In the genomic region with DNA sequence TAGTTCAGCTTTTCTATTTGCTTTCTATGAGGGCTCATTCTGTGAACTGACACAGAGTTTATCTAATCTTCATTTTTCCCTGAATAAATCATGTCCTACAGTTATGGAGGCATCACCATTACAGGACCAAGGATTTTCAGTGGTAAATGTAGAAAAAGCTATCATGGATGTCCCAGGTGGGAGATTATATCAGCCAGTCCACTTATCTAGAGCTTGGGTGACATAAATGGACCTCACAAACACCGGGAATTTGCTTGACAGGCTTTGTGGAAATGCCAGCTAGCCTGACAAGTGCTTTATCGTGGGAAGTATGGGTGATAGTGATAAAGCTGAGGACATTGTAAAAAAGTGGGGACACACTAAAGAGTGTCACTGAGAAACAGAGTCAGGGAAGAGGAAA, we compare ENCODE assay signal across 34 cellular contexts.
"Had no signal": no experiment of that assay in that cellular context is flagged by ENCODE, and none has a peak within 500 bp of the region (broad histone marks: within the 10 kb centered on the region; RNA-seq: fewer than 3 reads in every experiment).

No MANE protein-coding gene starts in this region.

- H3K4me3 ChIP-seq: adrenal gland, body of pancreas, breast epithelium had no signal

- H3K9me3 ChIP-seq: adrenal gland, body of pancreas, breast epithelium had no signal

- ATAC-seq: activated CD8-positive, alpha-beta T cell treated with anti-CD3 and anti-CD28 coated beads for 36 hours; activated naive CD4-positive, alpha-beta T cell treated with anti-CD3 and anti-CD28 coated beads, Interleukin-2, amount 50 U/mL, for 72 hours; activated T-cell treated with anti-CD3 and anti-CD28 coated beads, Interleukin-2, amount 50 U/mL, for 4 hours; activated T-cell treated with anti-CD3 and anti-CD28 coated beads, Interleukin-2, amount 50 U/mL, for 72 hours; activated T-helper 17 cell treated with anti-CD3 and anti-CD28 coated beads, Interleukin-2, amount 50 U/mL, for 72 hours; body of pancreas had no signal

- H3K27me3 ChIP-seq: adrenal gland, body of pancreas, brain microvascular endothelial cell, breast epithelium had no signal

- DNase-seq: activated B cell treated with CpG ODN at 0.5 μM for 24 hours; activated CD4-positive, alpha-beta memory T cell treated with anti-CD3 and anti-CD28 coated beads for 36 hours; activated CD4-positive, alpha-beta T cell treated with anti-CD3 and anti-CD28 coated beads for 4 hours; activated CD4-positive, alpha-beta T cell treated with anti-CD3 and anti-CD28 coated beads, Interleukin-2, amount 10 ng/mL, durations not matched to agents 24 days and 14 days; activated CD4-positive, alpha-beta T cell treated with anti-CD3 and anti-CD28 coated beads, Interleukin-2, amount 50 U/mL, for 1 hour; activated CD4-positive, alpha-beta T cell treated with anti-CD3 and anti-CD28 coated beads, Interleukin-2, amount 50 U/mL, for 4 hours; activated CD4-positive, CD25-positive, alpha-beta regulatory T cell treated with anti-CD3 and anti-CD28 coated beads, Interleukin-2, amount 50 U/mL, for 72 hours; activated CD8-positive, alpha-beta memory T cell treated with anti-CD3 and anti-CD28 coated beads, Interleukin-2, amount 50 U/mL, for 4 hours; activated CD8-positive, alpha-beta T cell treated with anti-CD3 and anti-CD28 coated beads for 36 hours; activated effector memory CD4-positive, alpha-beta T cell treated with anti-CD3 and anti-CD28 coated beads, Interleukin-2, amount 50 U/mL, for 16 hours; activated gamma-delta T cell treated with Interleukin-2 at 50 U/mL for 16 hours; activated naive CD4-positive, alpha-beta T cell; activated naive CD4-positive, alpha-beta T cell treated with anti-CD3 and anti-CD28 coated beads for 36 hours; activated naive CD4-positive, alpha-beta T cell treated with anti-CD3 and anti-CD28 coated beads, Interleukin-2, amount 50 U/mL, for 16 hours; activated naive CD8-positive, alpha-beta T cell treated with anti-CD3 and anti-CD28 coated beads for 36 hours; activated T-cell treated with anti-CD3 and anti-CD28 coated beads for 4 hours; activated T-cell treated with anti-CD3 and anti-CD28 coated beads, Interleukin-2, amount 50 U/mL, for 1 hour; activated T-cell treated with anti-CD3 and anti-CD28 coated beads, Interleukin-2, amount 50 U/mL, for 4 hours; activated T-cell treated with anti-CD3 and anti-CD28 coated beads, Interleukin-2, amount 50 U/mL, for 72 hours; adrenal gland; amniotic stem cell; aorta; body of pancreas; brain microvascular endothelial cell; central memory CD4-positive, alpha-beta T cell; T-helper 2 cell; T-helper 9 cell had no signal

- H3K4me3 Mint-ChIP-seq: activated B cell treated with CpG ODN at 0.5 μM for 24 hours; activated CD4-positive, alpha-beta memory T cell treated with anti-CD3 and anti-CD28 coated beads for 36 hours; activated CD4-positive, alpha-beta T cell treated with anti-CD3 and anti-CD28 coated beads, Interleukin-2, amount 10 ng/mL, durations not matched to agents 24 days and 14 days; activated CD8-positive, alpha-beta T cell treated with anti-CD3 and anti-CD28 coated beads for 36 hours; activated naive CD4-positive, alpha-beta T cell treated with anti-CD3 and anti-CD28 coated beads for 36 hours; activated naive CD8-positive, alpha-beta T cell treated with anti-CD3 and anti-CD28 coated beads for 36 hours; activated T-cell treated with anti-CD3 and anti-CD28 coated beads, Interleukin-2, amount 50 U/mL, for 4 hours; activated T-cell treated with anti-CD3 and anti-CD28 coated beads, Interleukin-2, amount 50 U/mL, for 72 hours; activated T-helper 1 cell treated with anti-CD3 and anti-CD28 coated beads, Interleukin-12 subunit alpha, Interleukin-12 subunit beta, Interleukin-2, Interleukin-4 antibody, amounts not matched to agents 30 ng/mL and 10 ng/mL and 1 ng/mL, durations not matched to agents 14 hours and 24 hours and 36 hours; activated T-helper 17 cell treated with anti-CD3 and anti-CD28 coated beads, Interleukin-2, amount 50 U/mL, for 72 hours; T-helper 1 cell treated with Interleukin-12 subunit alpha and Interleukin-12 subunit beta and Interleukin-4 antibody, amounts not matched to agents 30 μg/mL and 1 μg/mL, for 36 hours; T-helper 2 cell treated with Interferon-gamma antibody and Interleukin-4, amounts not matched to agents 5 μg/mL and 100 μg/mL, for 36 hours had no signal

- H3K36me3 Mint-ChIP-seq: activated CD4-positive, alpha-beta memory T cell treated with anti-CD3 and anti-CD28 coated beads for 36 hours; activated naive CD8-positive, alpha-beta T cell treated with anti-CD3 and anti-CD28 coated beads for 36 hours had no signal

- H3K36me3 ChIP-seq: adrenal gland, brain microvascular endothelial cell, breast epithelium had no signal

- H3K4me1 Mint-ChIP-seq: activated B cell treated with CpG ODN at 0.5 μM for 24 hours; activated CD4-positive, alpha-beta T cell treated with anti-CD3 and anti-CD28 coated beads, Interleukin-2, amount 10 ng/mL, durations not matched to agents 24 days and 14 days; activated naive CD8-positive, alpha-beta T cell treated with anti-CD3 and anti-CD28 coated beads for 36 hours; activated T-helper 17 cell treated with anti-CD3 and anti-CD28 coated beads, Interleukin-2, amount 50 U/mL, for 72 hours had no signal

- H3K9me3 Mint-ChIP-seq: activated naive CD8-positive, alpha-beta T cell treated with anti-CD3 and anti-CD28 coated beads for 36 hours; activated T-cell treated with anti-CD3 and anti-CD28 coated beads, Interleukin-2, amount 50 U/mL, for 4 hours; activated T-helper 1 cell treated with anti-CD3 and anti-CD28 coated beads, Interleukin-12 subunit alpha, Interleukin-12 subunit beta, Interleukin-2, Interleukin-4 antibody, amounts not matched to agents 30 ng/mL and 10 ng/mL and 1 ng/mL, durations not matched to agents 14 hours and 24 hours and 36 hours had no signal

- H3K27me3 Mint-ChIP-seq: activated B cell treated with CpG ODN at 0.5 μM for 24 hours; activated CD4-positive, alpha-beta memory T cell treated with anti-CD3 and anti-CD28 coated beads for 36 hours; activated CD4-positive, alpha-beta T cell treated with anti-CD3 and anti-CD28 coated beads, Interleukin-2, amount 10 ng/mL, durations not matched to agents 24 days and 14 days; activated CD8-positive, alpha-beta T cell treated with anti-CD3 and anti-CD28 coated beads for 36 hours; activated naive CD8-positive, alpha-beta T cell treated with anti-CD3 and anti-CD28 coated beads for 36 hours; activated T-helper 17 cell treated with anti-CD3 and anti-CD28 coated beads, Interleukin-2, amount 50 U/mL, for 72 hours had no signal

- H3K27ac Mint-ChIP-seq: activated B cell treated with CpG ODN at 0.5 μM for 24 hours; activated CD4-positive, alpha-beta memory T cell treated with anti-CD3 and anti-CD28 coated beads for 36 hours; activated CD4-positive, alpha-beta T cell treated with anti-CD3 and anti-CD28 coated beads, Interleukin-2, amount 10 ng/mL, durations not matched to agents 24 days and 14 days; activated CD8-positive, alpha-beta T cell treated with anti-CD3 and anti-CD28 coated beads for 36 hours; activated naive CD4-positive, alpha-beta T cell treated with anti-CD3 and anti-CD28 coated beads for 36 hours; activated naive CD4-positive, alpha-beta T cell treated with anti-CD3 and anti-CD28 coated beads, Interleukin-2, amount 50 U/mL, for 72 hours; activated naive CD8-positive, alpha-beta T cell treated with anti-CD3 and anti-CD28 coated beads for 36 hours; activated T-cell treated with anti-CD3 and anti-CD28 coated beads, Interleukin-2, amount 50 U/mL, for 72 hours; activated T-helper 1 cell treated with anti-CD3 and anti-CD28 coated beads, Interleukin-12 subunit alpha, Interleukin-12 subunit beta, Interleukin-2, Interleukin-4 antibody, amounts not matched to agents 30 ng/mL and 10 ng/mL and 1 ng/mL, durations not matched to agents 14 hours and 24 hours and 36 hours; activated T-helper 17 cell treated with anti-CD3 and anti-CD28 coated beads, Interleukin-2, amount 50 U/mL, for 72 hours; T-helper 1 cell treated with Interleukin-12 subunit alpha and Interleukin-12 subunit beta and Interleukin-4 antibody, amounts not matched to agents 30 μg/mL and 1 μg/mL, for 36 hours; T-helper 2 cell treated with Interferon-gamma antibody and Interleukin-4, amounts not matched to agents 5 μg/mL and 100 μg/mL, for 36 hours had no signal

- H3K4me1 ChIP-seq: adrenal gland, body of pancreas, breast epithelium had no signal

- H3K27ac ChIP-seq: adrenal gland, body of pancreas, brain microvascular endothelial cell, breast epithelium, VCaP had no signal
